Comparison of ENCODE assay signal across 15 cellular contexts in the genomic region with DNA sequence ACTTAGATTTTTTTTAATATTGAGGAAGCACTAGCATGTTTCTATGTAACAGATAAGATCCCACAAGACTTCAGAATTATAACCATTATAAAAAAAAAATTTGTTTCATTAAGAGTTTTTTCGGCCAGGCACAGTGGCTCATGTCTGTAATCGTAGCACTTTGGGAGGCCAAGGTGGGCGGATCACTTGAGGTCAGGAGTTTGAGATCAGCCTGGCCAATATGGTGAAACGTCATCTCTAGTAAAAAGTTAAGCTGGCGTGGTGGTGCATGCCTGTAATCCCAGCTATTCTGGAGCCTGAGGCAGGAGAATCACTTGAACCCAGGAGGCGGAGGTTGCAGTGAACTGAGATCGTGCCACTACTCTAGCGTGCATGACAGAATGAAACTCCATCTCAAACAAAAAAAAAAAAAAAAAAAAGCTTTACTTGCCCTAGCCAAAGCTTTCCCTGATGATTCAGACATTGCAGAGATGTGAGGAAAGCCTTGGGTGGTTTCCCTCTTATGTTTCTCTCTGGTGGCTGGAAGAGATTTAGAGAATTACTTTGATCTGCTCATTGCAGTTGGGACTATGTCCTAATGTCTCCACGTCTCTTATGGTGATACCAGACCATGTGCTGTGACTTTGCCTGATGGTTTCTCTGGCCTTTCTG.
A peak's percentile ranks its signal among the peaks of the same experiment; 100 is the strongest.
DNase-seq lines count a peak whose midpoint lies in the region; ATAC-seq and TF ChIP-seq lines count a peak whose summit lies in the region.
"Had no signal": no experiment of that assay in that cellular context is flagged by ENCODE, and none has a peak within 500 bp of the region (broad histone marks: within the 10 kb centered on the region; RNA-seq: fewer than 3 reads in every experiment).

No MANE protein-coding gene starts in this region.

- TF ChIP-seq EP300 in SK-N-SH (IDR thresholded peaks at IDR 0.05; ENCODE audit: borderline replicate concordance in 1 of 2, low read depth in 1 of 2, low read length in 1 of 2): no peak

- no peak for TF ChIP-seq CTCF in MCF 10A (IDR thresholded peaks at IDR 0.05; ENCODE audit: unreplicated experiment)
- TF ChIP-seq CTCF in breast epithelium (IDR thresholded peaks at IDR 0.05): no peak
- TF ChIP-seq CTCF in heart right ventricle (IDR thresholded peaks at IDR 0.05): no peak
- no peak for TF ChIP-seq CTCF in smooth muscle cell (IDR thresholded peaks at IDR 0.05; ENCODE audit: borderline replicate concordance, insufficient read depth, poor library complexity, severe bottlenecking)
- TF ChIP-seq CTCF in SK-N-SH (IDR thresholded peaks at IDR 0.05): no peak

- H3F3A ChIP-seq in smooth muscle cell (ENCODE audit: low read depth) (peaks cover 17% of the 10 kb centered on the region), SK-N-SH (replicated peaks; ENCODE audit: insufficient read depth) (no peaks in the 10 kb centered on the region)

- no TSS peak for BruUV-seq in MCF 10A (replicated peaks; lab: Mats Ljungman, UMichigan)

- DNase-seq in MCF 10A (ENCODE audit: unreplicated experiment): peak; percentile 47
- no peak for DNase-seq in breast epithelium (ENCODE audit: low spot score in 2 of 2)
- DNase-seq in astrocyte of the hippocampus (ENCODE audit: low read depth, low spot score): peak; percentile 53
- DNase-seq in heart right ventricle: no peak
- no peak for DNase-seq in smooth muscle cell (lab: John Stamatoyannopoulos, UW; ENCODE audit: unreplicated experiment)
- DNase-seq in SK-N-SH: no peak
- DNase-seq: activated CD4-positive, alpha-beta T cell treated with anti-CD3 and anti-CD28 coated beads, Interleukin-2, amount 10 ng/mL, durations not matched to agents 24 days and 14 days; activated effector memory CD4-positive, alpha-beta T cell treated with Interleukin-2 at 50 U/mL for 16 hours; DMS153; head of caudate nucleus; NCI-H187 had no signal

- no peaks in the 10 kb centered on the region for H3K9me3 Mint-ChIP-seq in MCF 10A (ENCODE audit: unreplicated experiment)
- H3K9me3 Mint-ChIP-seq: activated CD4-positive, alpha-beta T cell treated with anti-CD3 and anti-CD28 coated beads, Interleukin-2, amount 10 ng/mL, durations not matched to agents 24 days and 14 days; type B pancreatic cell had no signal

- H3K27me3 Mint-ChIP-seq in MCF 10A (ENCODE audit: insufficient read depth, unreplicated experiment): no peaks in the 10 kb centered on the region
- H3K27me3 Mint-ChIP-seq: activated CD4-positive, alpha-beta T cell treated with anti-CD3 and anti-CD28 coated beads, Interleukin-2, amount 10 ng/mL, durations not matched to agents 24 days and 14 days; type B pancreatic cell had no signal

- intact Hi-C loops in MCF 10A (cut with micrococcal nuclease): no loop called here
- intact Hi-C loops in breast epithelium (cut with DNase I; ENCODE audit: low total_unique reads): no loop called here
- intact Hi-C loops in heart right ventricle (cut with DNase I): no loop called here

- 74 to 77% methylated on average over 9 of the region's 9 CpGs for WGBS in heart right ventricle, 2 donors
- WGBS in smooth muscle cell (ENCODE audit: low lambda C conversion rate): 42% methylated on average over 9 of the region's 9 CpGs
- 41% methylated on average over 9 of the region's 9 CpGs for WGBS in SK-N-SH (ENCODE audit: low lambda C conversion rate)

- H3K4me1 Mint-ChIP-seq in MCF 10A (ENCODE audit: insufficient read depth, unreplicated experiment): peaks cover 7% of the 10 kb centered on the region
- H3K4me1 Mint-ChIP-seq: activated CD4-positive, alpha-beta T cell treated with anti-CD3 and anti-CD28 coated beads, Interleukin-2, amount 10 ng/mL, durations not matched to agents 24 days and 14 days had no signal

- no peak for TF ChIP-seq RAD21 in SK-N-SH (IDR thresholded peaks at IDR 0.05; ENCODE audit: low read length)

- no peaks in the 10 kb centered on the region for H3K4me1 ChIP-seq in breast epithelium
- H3K4me1 ChIP-seq in heart right ventricle: peaks cover 0 to 9% (median 0%) of the 10 kb centered on the region in 9 donors
- no peaks in the 10 kb centered on the region for H3K4me1 ChIP-seq in smooth muscle cell (ENCODE audit: low read depth)
- no peaks in the 10 kb centered on the region for H3K4me1 ChIP-seq in SK-N-SH (ENCODE audit: control insufficient read depth in 1 of 2, insufficient read depth in 2 of 2, low read depth in 1 of 2, low read length in 1 of 2)

- H3K9me2 ChIP-seq in SK-N-SH: no peaks in the 10 kb centered on the region

- H3K4me2 ChIP-seq in smooth muscle cell: peak overlapping the region; percentile 72
- H3K4me2 ChIP-seq in SK-N-SH: no peak overlapping the region

- H3K9ac ChIP-seq in smooth muscle cell (ENCODE audit: low read depth) (peak overlapping the region; percentile 13), SK-N-SH (no peak overlapping the region)

- no peak overlapping the region for H3K4me3 ChIP-seq in breast epithelium
- no peak overlapping the region for H3K4me3 ChIP-seq in heart right ventricle
- no peak overlapping the region for H3K4me3 ChIP-seq in smooth muscle cell
- no peak overlapping the region for H3K4me3 ChIP-seq in SK-N-SH (ENCODE audit: low read depth in 2 of 2, low read length in 1 of 2)

- H3K36me3 ChIP-seq in breast epithelium: no peaks in the 10 kb centered on the region
- no peaks in the 10 kb centered on the region for H3K36me3 ChIP-seq in heart right ventricle
- H3K36me3 ChIP-seq in smooth muscle cell (ENCODE audit: low read depth): no peaks in the 10 kb centered on the region
- H3K36me3 ChIP-seq in SK-N-SH (replicated peaks in 1 of 2; ENCODE audit: control insufficient read depth in 1 of 2, insufficient read depth in 2 of 2, low read length in 1 of 2): no peaks in the 10 kb centered on the region

- H3K4me3 Mint-ChIP-seq in MCF 10A (ENCODE audit: unreplicated experiment): peak overlapping the region; percentile 36
- H3K4me3 Mint-ChIP-seq: activated CD4-positive, alpha-beta T cell treated with anti-CD3 and anti-CD28 coated beads, Interleukin-2, amount 10 ng/mL, durations not matched to agents 24 days and 14 days; type B pancreatic cell had no signal

- H3K27ac Mint-ChIP-seq in MCF 10A (ENCODE audit: low read depth, unreplicated experiment): no peak overlapping the region
- H3K27ac Mint-ChIP-seq: activated CD4-positive, alpha-beta T cell treated with anti-CD3 and anti-CD28 coated beads, Interleukin-2, amount 10 ng/mL, durations not matched to agents 24 days and 14 days; type B pancreatic cell had no signal

- ATAC-seq in heart right ventricle: peak in 6 of 8 donors; percentile 21 to 79 (median 40)
- no peak for ATAC-seq in HG03342 (IDR thresholded peaks at IDR 0.05; ENCODE audit: unreplicated experiment)
- no peak for ATAC-seq in GM21786 (IDR thresholded peaks at IDR 0.05; ENCODE audit: unreplicated experiment)

- H3K27ac ChIP-seq in breast epithelium (no peak overlapping the region), heart right ventricle (no peak overlapping the region), smooth muscle cell (ENCODE audit: low read depth) (peak overlapping the region; percentile 73), SK-N-SH (ENCODE audit: low read depth in 2 of 2, low read length in 1 of 2) (no peak overlapping the region)
- H3K27ac ChIP-seq: 22Rv1 had no signal

- no peaks in the 10 kb centered on the region for H3K36me3 Mint-ChIP-seq in MCF 10A (ENCODE audit: insufficient read depth, unreplicated experiment)
- H3K36me3 Mint-ChIP-seq: type B pancreatic cell had no signal

- POLR2A ChIA-PET in MCF 10A (lab: Yijun Ruan, JAX) (no interaction called here), SK-N-SH (lab: Yijun Ruan, JAX) (no interaction called here)

- H4K20me1 ChIP-seq in smooth muscle cell (ENCODE audit: low read depth) (peaks cover 14% of the 10 kb centered on the region), SK-N-SH (ENCODE audit: insufficient read depth) (no peaks in the 10 kb centered on the region)

- H3K9me3 ChIP-seq in breast epithelium (no peaks in the 10 kb centered on the region), heart right ventricle (no peaks in the 10 kb centered on the region), smooth muscle cell (replicated peaks; ENCODE audit: low read depth) (no peaks in the 10 kb centered on the region), SK-N-SH (no peaks in the 10 kb centered on the region)

- H2AFZ ChIP-seq in smooth muscle cell (ENCODE audit: low read depth) (no peak overlapping the region), SK-N-SH (ENCODE audit: low read depth) (no peak overlapping the region)

- CTCF ChIA-PET in MCF 10A (lab: Yijun Ruan, JAX) (interaction anchor here (0.7 kb wide), 1 partner anchor 473 kb away, joined by 3 read pairs; no protein-coding TSS in a partner anchor), SK-N-SH (lab: Yijun Ruan, JAX) (interaction anchor here (1.2 to 1.4 kb wide), 2 partner anchors 58 to 59 kb away, joined by 4 to 6 read pairs; no protein-coding TSS in a partner anchor)

- H3K27me3 ChIP-seq in breast epithelium (no peaks in the 10 kb centered on the region), heart right ventricle (peaks cover 0 to 9% (median 0%) of the 10 kb centered on the region in 7 donors), smooth muscle cell (ENCODE audit: low read depth) (no peaks in the 10 kb centered on the region), SK-N-SH (ENCODE audit: insufficient read depth) (no peaks in the 10 kb centered on the region)

- H3K79me2 ChIP-seq in smooth muscle cell (ENCODE audit: low read depth): peaks cover 84% of the 10 kb centered on the region
- H3K79me2 ChIP-seq in SK-N-SH (ENCODE audit: insufficient read depth): no peaks in the 10 kb centered on the region

- TF ChIP-seq POLR2A in breast epithelium (IDR thresholded peaks at IDR 0.05): no peak

Comparison
In these comparisons a context has a peak if more than half of its experiments do, and no peak if none do; other contexts are left out.
1. DNase-seq: peak in MCF 10A (single experiment) and astrocyte of the hippocampus (single experiment); none in breast epithelium (0 of 2), heart right ventricle (0 of 2), smooth muscle cell (single experiment) and SK-N-SH (single experiment).
2. ATAC-seq: peak in heart right ventricle (6 of 8); none in HG03342 (single experiment) and GM21786 (single experiment).